Comparison of ENCODE assay signal across 1 cellular context in genomic region chr11:118714816-118715215, GRCh38.
TF ChIP-seq lines count a peak whose summit lies in the region.

No MANE protein-coding gene starts in this region.

TF ChIP-seq in K562, 482 proteins besides CTCF, POLR2A, EP300 and RAD21 (continued from another document):
- no peak for TF ChIP-seq ZNF318 (IDR thresholded peaks at IDR 0.05; ENCODE audit: borderline replicate concordance in 1 of 2, low read depth in 1 of 2)
- peak; percentile 31; the same call in 1 of the 2 replicates for TF ChIP-seq NCOR1 (IDR thresholded peaks at IDR 0.05)
- peak; percentile 77 for TF ChIP-seq ARID1B (IDR thresholded peaks at IDR 0.05)
- TF ChIP-seq, protein P1, sequence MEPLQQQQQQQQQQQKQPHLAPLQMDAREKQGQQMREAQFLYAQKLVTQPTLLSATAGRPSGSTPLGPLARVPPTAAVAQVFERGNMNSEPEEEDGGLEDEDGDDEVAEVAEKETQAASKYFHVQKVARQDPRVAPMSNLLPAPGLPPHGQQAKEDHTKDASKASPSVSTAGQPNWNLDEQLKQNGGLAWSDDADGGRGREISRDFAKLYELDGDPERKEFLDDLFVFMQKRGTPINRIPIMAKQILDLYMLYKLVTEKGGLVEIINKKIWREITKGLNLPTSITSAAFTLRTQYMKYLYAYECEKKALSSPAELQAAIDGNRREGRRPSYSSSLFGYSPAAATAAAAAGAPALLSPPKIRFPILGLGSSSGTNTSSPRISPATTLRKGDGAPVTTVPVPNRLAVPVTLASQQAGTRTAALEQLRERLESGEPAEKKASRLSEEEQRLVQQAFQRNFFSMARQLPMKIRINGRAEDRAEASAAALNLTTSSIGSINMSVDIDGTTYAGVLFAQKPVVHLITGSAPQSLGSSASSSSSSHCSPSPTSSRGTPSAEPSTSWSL (CRISPR knock-in tag; IDR thresholded peaks at IDR 0.05; ENCODE audit: borderline replicate concordance) = no peak
- no peak for TF ChIP-seq TCF7L2 (IDR thresholded peaks at IDR 0.05; ENCODE audit: low read depth, low read length)
- no peak for TF ChIP-seq ZNF512 (tag; IDR thresholded peaks at IDR 0.05)
- TF ChIP-seq ETV1 (tag; conservative IDR thresholded peaks at IDR 0.05; ENCODE audit: low read depth) = no peak
- TF ChIP-seq, protein P2, sequence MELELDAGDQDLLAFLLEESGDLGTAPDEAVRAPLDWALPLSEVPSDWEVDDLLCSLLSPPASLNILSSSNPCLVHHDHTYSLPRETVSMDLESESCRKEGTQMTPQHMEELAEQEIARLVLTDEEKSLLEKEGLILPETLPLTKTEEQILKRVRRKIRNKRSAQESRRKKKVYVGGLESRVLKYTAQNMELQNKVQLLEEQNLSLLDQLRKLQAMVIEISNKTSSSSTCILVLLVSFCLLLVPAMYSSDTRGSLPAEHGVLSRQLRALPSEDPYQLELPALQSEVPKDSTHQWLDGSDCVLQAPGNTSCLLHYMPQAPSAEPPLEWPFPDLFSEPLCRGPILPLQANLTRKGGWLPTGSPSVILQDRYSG (tag; conservative IDR thresholded peaks at IDR 0.05; ENCODE audit: low read depth) = no peak
- no peak for TF ChIP-seq STAT6 (CRISPR knock-in tag; IDR thresholded peaks at IDR 0.05)
- TF ChIP-seq ZNF584 (CRISPR knock-in tag; IDR thresholded peaks at IDR 0.05; ENCODE audit: low read depth) = no peak
- TF ChIP-seq ZNF133 (CRISPR knock-in tag; IDR thresholded peaks at IDR 0.05) = no peak
